In the genomic region with DNA sequence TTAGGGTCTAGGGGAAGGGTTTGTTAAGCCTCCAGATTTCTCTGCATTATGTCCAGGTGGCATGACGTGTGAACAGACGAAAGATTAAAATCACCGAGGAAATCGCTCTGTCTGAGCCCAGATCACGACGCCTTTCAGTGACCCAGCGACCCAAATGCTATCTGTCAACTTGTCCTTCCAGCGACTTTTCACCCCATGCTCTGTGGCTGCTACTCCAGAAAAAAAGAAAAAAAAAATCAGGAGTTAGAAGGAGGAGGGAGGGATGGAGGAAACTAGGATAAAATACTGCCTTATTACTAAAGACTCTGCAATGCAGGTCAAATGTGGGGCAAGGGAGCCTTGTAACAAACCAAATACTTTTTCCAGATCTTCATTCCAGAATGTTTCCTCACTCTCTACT, we compare ENCODE assay signal across 17 cellular contexts.
A peak's percentile ranks its signal among the peaks of the same experiment; 100 is the strongest.
DNase-seq lines count a peak whose midpoint lies in the region; ATAC-seq and TF ChIP-seq lines count a peak whose summit lies in the region.
"Had no signal": no experiment of that assay in that cellular context is flagged by ENCODE, and none has a peak within 500 bp of the region (broad histone marks: within the 10 kb centered on the region; RNA-seq: fewer than 3 reads in every experiment).

No MANE protein-coding gene starts in this region.

- H3K9me3 Mint-ChIP-seq in nephron progenitor cell: no peaks in the 10 kb centered on the region
- peaks cover 17 to 18% of the 10 kb centered on the region in 2 donors for H3K9me3 Mint-ChIP-seq in activated naive CD4-positive, alpha-beta T cell treated with anti-CD3 and anti-CD28 coated beads, Interleukin-2, amount 50 U/mL, for 72 hours
- H3K9me3 Mint-ChIP-seq in activated T-cell treated with anti-CD3 and anti-CD28 coated beads, Interleukin-2, amount 50 U/mL, for 4 hours: no peaks in the 10 kb centered on the region
- H3K9me3 Mint-ChIP-seq: endodermal cell had no signal

- peak overlapping the region; percentile 98 for H3K27ac Mint-ChIP-seq in nephron progenitor cell
- no peak overlapping the region for H3K27ac Mint-ChIP-seq in activated naive CD4-positive, alpha-beta T cell treated with anti-CD3 and anti-CD28 coated beads, Interleukin-2, amount 50 U/mL, for 72 hours
- H3K27ac Mint-ChIP-seq: endodermal cell; natural killer cell; stimulated activated naive CD8-positive, alpha-beta T cell treated with anti-CD3 and anti-CD28 coated beads, Interleukin-15, Interleukin-2, amounts not matched to agents 100 ng/mL and 50 ng/mL, for 24 hours had no signal

- peaks cover 2% of the 10 kb centered on the region for H3K27me3 Mint-ChIP-seq in nephron progenitor cell (ENCODE audit: low read depth, poor library complexity)
- no peaks in the 10 kb centered on the region for H3K27me3 Mint-ChIP-seq in activated T-cell treated with anti-CD3 and anti-CD28 coated beads, Interleukin-2, amount 50 U/mL, for 4 hours (ENCODE audit: low read depth)
- H3K27me3 Mint-ChIP-seq: stimulated activated naive CD8-positive, alpha-beta T cell treated with anti-CD3 and anti-CD28 coated beads, Interleukin-15, Interleukin-2, amounts not matched to agents 100 ng/mL and 50 ng/mL, for 24 hours had no signal

- no peaks in the 10 kb centered on the region for H3K36me3 Mint-ChIP-seq in nephron progenitor cell (ENCODE audit: low read depth)
- H3K36me3 Mint-ChIP-seq in activated naive CD4-positive, alpha-beta T cell treated with anti-CD3 and anti-CD28 coated beads, Interleukin-2, amount 50 U/mL, for 72 hours: no peaks in the 10 kb centered on the region
- no peaks in the 10 kb centered on the region for H3K36me3 Mint-ChIP-seq in activated T-cell treated with anti-CD3 and anti-CD28 coated beads, Interleukin-2, amount 50 U/mL, for 4 hours (ENCODE audit: insufficient read depth)

- H3K4me3 Mint-ChIP-seq in nephron progenitor cell: peak overlapping the region; percentile 48
- no peak overlapping the region for H3K4me3 Mint-ChIP-seq in activated T-cell treated with anti-CD3 and anti-CD28 coated beads, Interleukin-2, amount 50 U/mL, for 4 hours
- H3K4me3 Mint-ChIP-seq: endodermal cell; natural killer cell; stimulated activated naive CD8-positive, alpha-beta T cell treated with anti-CD3 and anti-CD28 coated beads, Interleukin-15, Interleukin-2, amounts not matched to agents 100 ng/mL and 50 ng/mL, for 24 hours had no signal

- DNase-seq in AG08395 (ENCODE audit: low spot score) (peak; percentile 86), HCEC 1CT (peak; percentile 56), fibroblast of gingiva (ENCODE audit: low read depth) (peak; percentile 39), nephron progenitor cell (peak; percentile 37), NCI-H2196 (lab: John Stamatoyannopoulos, UW; ENCODE audit: unreplicated experiment) (no peak)
- DNase-seq in activated naive CD4-positive, alpha-beta T cell treated with anti-CD3 and anti-CD28 coated beads, Interleukin-2, amount 50 U/mL, for 72 hours (ENCODE audit: low spot score in 2 of 2): no peak
- DNase-seq in activated T-cell treated with anti-CD3 and anti-CD28 coated beads, Interleukin-2, amount 50 U/mL, for 4 hours: no peak
- DNase-seq: activated effector memory CD4-positive, alpha-beta T cell treated with anti-CD3 and anti-CD28 coated beads, Interleukin-2, amount 50 U/mL, for 16 hours; central memory CD4-positive, alpha-beta T cell; DMS 273 treated with DMSO at 0.1 percent for 48 hours; endodermal cell; heart right ventricle; left colon; natural killer cell; NCI-H1092 had no signal

- peaks cover 43% of the 10 kb centered on the region for H3K4me1 Mint-ChIP-seq in nephron progenitor cell
- no peaks in the 10 kb centered on the region for H3K4me1 Mint-ChIP-seq in activated T-cell treated with anti-CD3 and anti-CD28 coated beads, Interleukin-2, amount 50 U/mL, for 4 hours (ENCODE audit: low read depth)
- H3K4me1 Mint-ChIP-seq: natural killer cell had no signal

- ATAC-seq in activated naive CD4-positive, alpha-beta T cell treated with anti-CD3 and anti-CD28 coated beads, Interleukin-2, amount 50 U/mL, for 72 hours: no peak
- no peak for ATAC-seq in esophagus mucosa
- ATAC-seq in activated T-cell treated with anti-CD3 and anti-CD28 coated beads, Interleukin-2, amount 50 U/mL, for 4 hours: no peak
- ATAC-seq: left colon, natural killer cell had no signal

- TF ChIP-seq CTCF in nephron progenitor cell (IDR thresholded peaks at IDR 0.05): no peak

Comparison
In these comparisons a context has a peak if more than half of its experiments do, and no peak if none do; other contexts are left out.
1. DNase-seq: peak in AG08395 (single experiment), HCEC 1CT (single experiment), fibroblast of gingiva (single experiment) and nephron progenitor cell (single experiment); none in activated naive CD4-positive, alpha-beta T cell treated with anti-CD3 and anti-CD28 coated beads, Interleukin-2, amount 50 U/mL, for 72 hours (0 of 2), activated T-cell treated with anti-CD3 and anti-CD28 coated beads, Interleukin-2, amount 50 U/mL, for 4 hours (single experiment) and NCI-H2196 (single experiment).